8 cellular contexts compared by ENCODE assay signal in genomic region chr17:40287494-40288369, GRCh38. TPM values are rescaled to one million over a fixed set of nuclear protein-coding genes. Genes with fewer than 3 reads are reported as not detected.
A peak's percentile ranks its signal among the peaks of the same experiment; 100 is the strongest.
DNase-seq lines count a peak whose midpoint lies in the region; ATAC-seq, FAIRE-seq and TF ChIP-seq lines count a peak whose summit lies in the region.

CDC6 (plus strand) TSS chr17:40287879; CDS start chr17:40289421, 1,542 bp downstream.

- peaks cover 12% of the 10 kb centered on the region; the same call in 1 of the 2 replicates for H3K36me3 ChIP-seq in Loucy (ENCODE audit: insufficient read depth, low read length)

- peak within 1 kb of the TSS; percentile 95 for H3K4me3 Mint-ChIP-seq in nephron progenitor cell
- H3K4me3 Mint-ChIP-seq in stimulated activated naive CD8-positive, alpha-beta T cell treated with anti-CD3 and anti-CD28 coated beads, Interleukin-15, amount 100 ng/mL, for 72 hours = peak within 1 kb of the TSS; percentile 94 to 98

- H3K27me3 ChIP-seq in Loucy (ENCODE audit: insufficient read depth, low read length, poor library complexity, severe bottlenecking) = no peaks in the 10 kb centered on the region

- H3K36me3 Mint-ChIP-seq in nephron progenitor cell (ENCODE audit: low read depth) = peaks cover 33% of the 10 kb centered on the region

- peaks cover 3% of the 10 kb centered on the region for H3K9me3 Mint-ChIP-seq in nephron progenitor cell
- no peaks in the 10 kb centered on the region for H3K9me3 Mint-ChIP-seq in stimulated activated naive CD8-positive, alpha-beta T cell treated with anti-CD3 and anti-CD28 coated beads, Interleukin-15, amount 100 ng/mL, for 72 hours

- peak; percentile 92 for ATAC-seq in stimulated activated naive CD8-positive, alpha-beta T cell treated with anti-CD3 and anti-CD28 coated beads, Interleukin-15, amount 100 ng/mL, for 72 hours

- H3K9me2 ChIP-seq in Loucy (replicated peaks; ENCODE audit: low read depth, low read length) = no peaks in the 10 kb centered on the region

- H3K27ac Mint-ChIP-seq in nephron progenitor cell = peak within 1 kb of the TSS; percentile 97
- peak within 1 kb of the TSS; percentile 99 to 100 for H3K27ac Mint-ChIP-seq in stimulated activated naive CD8-positive, alpha-beta T cell treated with anti-CD3 and anti-CD28 coated beads, Interleukin-15, amount 100 ng/mL, for 72 hours

- H3K4me1 ChIP-seq in Loucy (ENCODE audit: insufficient read depth, low read length, poor library complexity, severe bottlenecking) = peaks cover 28% of the 10 kb centered on the region

- no peak for TF ChIP-seq CTCF in Loucy (conservative IDR thresholded peaks at IDR 0.05; ENCODE audit: low read length)
- TF ChIP-seq CTCF in fibroblast of the aortic adventitia (IDR thresholded peaks at IDR 0.05; ENCODE audit: insufficient read depth, low read length) = no peak
- no peak for TF ChIP-seq CTCF in nephron progenitor cell (IDR thresholded peaks at IDR 0.05)

- peaks cover 22% of the 10 kb centered on the region for H4K20me1 ChIP-seq in Loucy (ENCODE audit: insufficient read depth, low read length, poor library complexity, severe bottlenecking)

- H3K79me2 ChIP-seq in Loucy (ENCODE audit: insufficient read depth, low read length) = peaks cover 41% of the 10 kb centered on the region

- TF ChIP-seq POLR2A in H54 (IDR thresholded peaks at IDR 0.05; ENCODE audit: low read depth, low read length) (peak; percentile 89), Raji (IDR thresholded peaks at IDR 0.05; ENCODE audit: insufficient read depth, low read depth, low read length) (peak; percentile 97)

- DNase-seq in EL (peak; percentile 100), H54 (ENCODE audit: insufficient read length, low spot score) (peak; percentile 87), fibroblast of the aortic adventitia (ENCODE audit: low read depth) (peak; percentile 99), nephron progenitor cell (peak; percentile 97)
- DNase-seq in activated T-helper 9 cell treated with anti-CD3 and anti-CD28 coated beads, Interleukin-2, amount 50 U/mL, for 16 hours (ENCODE audit: low read depth) = peak; percentile 96
- peak; percentile 97 to 99 for DNase-seq in stimulated activated naive CD8-positive, alpha-beta T cell treated with anti-CD3 and anti-CD28 coated beads, Interleukin-15, amount 100 ng/mL, for 72 hours

- H3K27me3 Mint-ChIP-seq in nephron progenitor cell (ENCODE audit: low read depth, poor library complexity) = no peaks in the 10 kb centered on the region
- no peaks in the 10 kb centered on the region for H3K27me3 Mint-ChIP-seq in stimulated activated naive CD8-positive, alpha-beta T cell treated with anti-CD3 and anti-CD28 coated beads, Interleukin-15, amount 100 ng/mL, for 72 hours

- peak within 1 kb of the TSS; percentile 81 for H2AFZ ChIP-seq in Loucy (ENCODE audit: low read length)

- peak; percentile 55 for FAIRE-seq in H54 (lab: Jason Lieb, UNC)

- H3K4me1 Mint-ChIP-seq in nephron progenitor cell = peaks cover 27% of the 10 kb centered on the region
- peaks cover 54% of the 10 kb centered on the region for H3K4me1 Mint-ChIP-seq in stimulated activated naive CD8-positive, alpha-beta T cell treated with anti-CD3 and anti-CD28 coated beads, Interleukin-15, amount 100 ng/mL, for 72 hours

- H3F3A ChIP-seq in Loucy (ENCODE audit: low read depth) = no peaks in the 10 kb centered on the region

- H3K4me3 ChIP-seq in Loucy (ENCODE audit: low read length, poor library complexity, severe bottlenecking) (peak within 1 kb of the TSS; percentile 94), fibroblast of the aortic adventitia (ENCODE audit: low read depth, low read length) (peak within 1 kb of the TSS; percentile 83)

- peak within 1 kb of the TSS; percentile 71 for H3K4me2 ChIP-seq in Loucy (ENCODE audit: low read depth, low read length, poor library complexity, severe bottlenecking)

- H3K9me3 ChIP-seq in Loucy (ENCODE audit: insufficient read depth, low read depth, low read length) = no peaks in the 10 kb centered on the region

- H3K9ac ChIP-seq in Loucy (ENCODE audit: low read depth, low read length, poor library complexity, severe bottlenecking) = peak within 1 kb of the TSS; percentile 87

RNA-seq across cellular contexts. Expression of gene CDC6, which starts in this region (rescaled TPM):
- total RNA-seq in fibroblast of the aortic adventitia (ENCODE audit: low replicate concordance) = 2.9 and 40.4 TPM in 2 replicates

Comparison
In these comparisons a context has a peak if more than half of its experiments do, and no peak if none do; other contexts are left out.
1. Peak in every context shown above with its lines: DNase-seq, ATAC-seq and H3K4me3 ChIP-seq.